ENCODE assay signal across 26 cellular contexts in genomic region chr3:191563722-191564121, GRCh38.
"Had no signal": no experiment of that assay in that cellular context is flagged by ENCODE, and none has a peak within 500 bp of the region (broad histone marks: within the 10 kb centered on the region; RNA-seq: fewer than 3 reads in every experiment).

No MANE protein-coding gene starts in this region.

- FAIRE-seq: frontal cortex, islet of Langerhans, TTC549 had no signal

- H3K4me1 ChIP-seq: adrenal gland, ascending aorta, left ventricle myocardium inferior, tibial nerve had no signal

- H3K9me3 ChIP-seq: adrenal gland, ascending aorta, left ventricle myocardium inferior, mucosa of descending colon, tibial nerve had no signal

- H3K36me3 ChIP-seq: adrenal gland, ascending aorta, cardiac muscle cell, left ventricle myocardium inferior, tibial nerve had no signal

- H3K27ac ChIP-seq: adrenal gland, ascending aorta, cardiac muscle cell, coronary artery, dorsolateral prefrontal cortex, left ventricle myocardium inferior, tibial nerve, VCaP had no signal

- DNase-seq: activated CD4-positive, alpha-beta T cell treated with anti-CD3 and anti-CD28 coated beads for 48 hours; activated CD4-positive, alpha-beta T cell treated with anti-CD3 and anti-CD28 coated beads, Interleukin-2, amount 50 U/mL, for 48 hours; activated CD8-positive, alpha-beta memory T cell treated with anti-CD3 and anti-CD28 coated beads, Interleukin-2, amount 50 U/mL, for 4 hours; activated effector memory CD4-positive, alpha-beta T cell treated with anti-CD3 and anti-CD28 coated beads, Interleukin-2, amount 50 U/mL, for 16 hours; activated naive CD4-positive, alpha-beta T cell treated with anti-CD3 and anti-CD28 coated beads for 36 hours; activated naive CD8-positive, alpha-beta T cell treated with anti-CD3 and anti-CD28 coated beads for 36 hours; activated T-cell treated with anti-CD3 and anti-CD28 coated beads, Interleukin-2, amount 50 U/mL, for 1 hour; adrenal gland; cerebellar nuclear complex; dorsolateral prefrontal cortex; effector memory CD4-positive, alpha-beta T cell; left ventricle myocardium inferior; mucosa of descending colon; posterior cingulate gyrus; right cardiac atrium; stimulated activated CD4-positive, alpha-beta T cell treated with anti-CD3 and anti-CD28 coated beads, Interleukin-2, amount 100 ng/mL, for 48 hours; stimulated activated naive CD4-positive, alpha-beta T cell treated with Interleukin-2 at 50 U/mL for 16 hours had no signal

- H3K4me3 ChIP-seq: adrenal gland, ascending aorta, cardiac muscle cell, coronary artery, dorsolateral prefrontal cortex, left ventricle myocardium inferior, mucosa of descending colon, tibial nerve had no signal

- H3K27me3 ChIP-seq: adrenal gland, ascending aorta, cardiac muscle cell, dorsolateral prefrontal cortex, tibial nerve had no signal

- ATAC-seq: activated CD4-positive, CD25-positive, alpha-beta regulatory T cell treated with anti-CD3 and anti-CD28 coated beads, Interleukin-2, amount 50 U/mL, for 24 hours; mucosa of descending colon; right cardiac atrium had no signal
